Comparison of ENCODE assay signal across 11 cellular contexts in the genomic region with DNA sequence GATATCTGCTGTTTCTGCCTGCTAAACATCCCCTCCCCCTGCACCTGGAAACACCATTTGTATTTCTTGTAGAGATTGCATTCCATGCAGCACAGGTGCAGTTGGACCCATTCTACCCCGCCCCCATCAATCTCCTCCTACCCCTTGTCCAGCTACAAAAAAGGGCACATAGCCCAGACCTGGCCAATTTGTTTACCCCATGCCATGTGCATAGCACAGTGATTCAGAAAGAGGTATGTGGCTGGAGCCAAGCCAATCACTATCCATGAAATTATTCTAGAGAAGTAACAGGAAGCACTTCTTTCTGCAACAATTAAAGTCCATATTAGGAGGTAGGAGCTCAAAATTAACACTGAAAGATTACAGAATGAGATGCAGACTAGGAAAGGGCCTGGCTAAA. TPM values are rescaled to one million over a fixed set of nuclear protein-coding genes. Genes with fewer than 3 reads are reported as not detected.
DNase-seq lines count a peak whose midpoint lies in the region; ATAC-seq and TF ChIP-seq lines count a peak whose summit lies in the region.
"Had no signal": no experiment of that assay in that cellular context is flagged by ENCODE, and none has a peak within 500 bp of the region (broad histone marks: within the 10 kb centered on the region; RNA-seq: fewer than 3 reads in every experiment).

No MANE protein-coding gene starts in this region.

- H3K9me3 ChIP-seq in body of pancreas: no peaks in the 10 kb centered on the region
- no peaks in the 10 kb centered on the region for H3K9me3 ChIP-seq in lung (ENCODE audit: control insufficient read depth in 2 of 2, insufficient read depth in 1 of 2, low read length in 1 of 2)

- H3K4me1 ChIP-seq in body of pancreas (peaks cover 14% of the 10 kb centered on the region), lung (ENCODE audit: control insufficient read depth in 2 of 2, insufficient read depth in 2 of 2, low read length in 2 of 2) (no peaks in the 10 kb centered on the region)

- POLR2A ChIA-PET in T-cell (lab: Charles Lee): no interaction called here

- no peak overlapping the region for H3K4me3 Mint-ChIP-seq in T-cell
- H3K4me3 Mint-ChIP-seq: CD4-positive, CD25-positive, alpha-beta regulatory T cell had no signal

- no peak overlapping the region for H3K4me3 ChIP-seq in body of pancreas
- no peak overlapping the region for H3K4me3 ChIP-seq in lung

- TF ChIP-seq EP300 in Ishikawa (IDR thresholded peaks at IDR 0.05; ENCODE audit: borderline replicate concordance): peak; percentile 92

- ATAC-seq in body of pancreas (peak; percentile 88), lung (ENCODE audit: insufficient read depth, low FRiP score) (no peak), GM21717 (IDR thresholded peaks at IDR 0.05; ENCODE audit: unreplicated experiment) (no peak), T-cell (replicated peaks in 1 of 4) (no peak), GM19452 (IDR thresholded peaks at IDR 0.05; ENCODE audit: unreplicated experiment) (no peak)

- H3K27ac Mint-ChIP-seq in T-cell: no peak overlapping the region

- no peaks in the 10 kb centered on the region for H3K36me3 Mint-ChIP-seq in T-cell
- H3K36me3 Mint-ChIP-seq: CD4-positive, CD25-positive, alpha-beta regulatory T cell had no signal

- DNase-seq in AG08396 (ENCODE audit: low spot score): peak; percentile 66
- peak; percentile 61 to 84 (median 80) for DNase-seq in body of pancreas
- peak; percentile 62 for DNase-seq in lung (ENCODE audit: low spot score)
- DNase-seq in T-cell: no peak
- no peak for DNase-seq in NCI-H1694 treated with DMSO at 0.1 percent for 48 hours (lab: John Stamatoyannopoulos, UW)
- DNase-seq: activated naive CD4-positive, alpha-beta T cell treated with anti-CD3 and anti-CD28 coated beads, Interleukin-2, amount 50 U/mL, for 16 hours; nucleus accumbens had no signal

- CTCF ChIA-PET in T-cell (lab: Charles Lee): interaction anchor here (0.8 to 1.9 kb wide), 3 partner anchors 8 to 270 kb away, joined by 3 to 9 read pairs (median 4); a partner anchor contains a TSS

- H3K36me3 ChIP-seq in body of pancreas (replicated peaks in 1 of 2; ENCODE audit: insufficient read depth in 1 of 2, low read depth in 2 of 2) (no peaks in the 10 kb centered on the region), lung (ENCODE audit: control insufficient read depth in 2 of 2, insufficient read depth in 2 of 2, low read length in 2 of 2) (no peaks in the 10 kb centered on the region)

- no peak for TF ChIP-seq POLR2A in body of pancreas (IDR thresholded peaks at IDR 0.05)

- peaks cover 1 to 10% of the 10 kb centered on the region in 2 donors for H3K27me3 Mint-ChIP-seq in T-cell

- 17 to 43% methylated on average over 1 of the region's 1 CpG for WGBS in body of pancreas, 2 donors
- 0% methylated on average over 1 of the region's 1 CpG for WGBS in lung, 2 donors

- peak; percentile 21; the same call in 1 of the 2 replicates for TF ChIP-seq RAD21 in Ishikawa (IDR thresholded peaks at IDR 0.05; ENCODE audit: low read depth)

- peaks cover 0 to 2% (median 0%) of the 10 kb centered on the region in 3 donors for H3K4me1 Mint-ChIP-seq in T-cell

- no peaks in the 10 kb centered on the region for H3K9me3 Mint-ChIP-seq in T-cell
- H3K9me3 Mint-ChIP-seq: CD4-positive, CD25-positive, alpha-beta regulatory T cell had no signal

- intact Hi-C loops in body of pancreas (cut with DNase I): no loop called here

- H3K27me3 ChIP-seq in body of pancreas (no peaks in the 10 kb centered on the region), lung (ENCODE audit: control insufficient read depth, insufficient read depth) (no peaks in the 10 kb centered on the region)

- H3K27ac ChIP-seq in body of pancreas (peak overlapping the region in 3 of 4 donors; percentile 31 to 69 (median 57)), lung (ENCODE audit: low read depth in 1 of 2, low read length in 1 of 2) (no peak overlapping the region)

- TF ChIP-seq CTCF in body of pancreas (IDR thresholded peaks at IDR 0.05) (no peak), lung (IDR thresholded peaks at IDR 0.05; ENCODE audit: control extremely low read depth, extremely low read depth) (no peak)

TF ChIP-seq in Ishikawa, 13 proteins besides CTCF, POLR2A, EP300 and RAD21:
- TF ChIP-seq TAF1 (IDR thresholded peaks at IDR 0.05; ENCODE audit: low read depth) (no peak), NFIC (IDR thresholded peaks at IDR 0.05) (peak; percentile 94), FOXM1 (IDR thresholded peaks at IDR 0.05; ENCODE audit: borderline replicate concordance, low read depth) (peak; percentile 91), TCF12 (IDR thresholded peaks at IDR 0.05; ENCODE audit: low read depth) (peak; percentile 95), TEAD4 (IDR thresholded peaks at IDR 0.05) (peak; percentile 87)
- TF ChIP-seq, protein P1, sequence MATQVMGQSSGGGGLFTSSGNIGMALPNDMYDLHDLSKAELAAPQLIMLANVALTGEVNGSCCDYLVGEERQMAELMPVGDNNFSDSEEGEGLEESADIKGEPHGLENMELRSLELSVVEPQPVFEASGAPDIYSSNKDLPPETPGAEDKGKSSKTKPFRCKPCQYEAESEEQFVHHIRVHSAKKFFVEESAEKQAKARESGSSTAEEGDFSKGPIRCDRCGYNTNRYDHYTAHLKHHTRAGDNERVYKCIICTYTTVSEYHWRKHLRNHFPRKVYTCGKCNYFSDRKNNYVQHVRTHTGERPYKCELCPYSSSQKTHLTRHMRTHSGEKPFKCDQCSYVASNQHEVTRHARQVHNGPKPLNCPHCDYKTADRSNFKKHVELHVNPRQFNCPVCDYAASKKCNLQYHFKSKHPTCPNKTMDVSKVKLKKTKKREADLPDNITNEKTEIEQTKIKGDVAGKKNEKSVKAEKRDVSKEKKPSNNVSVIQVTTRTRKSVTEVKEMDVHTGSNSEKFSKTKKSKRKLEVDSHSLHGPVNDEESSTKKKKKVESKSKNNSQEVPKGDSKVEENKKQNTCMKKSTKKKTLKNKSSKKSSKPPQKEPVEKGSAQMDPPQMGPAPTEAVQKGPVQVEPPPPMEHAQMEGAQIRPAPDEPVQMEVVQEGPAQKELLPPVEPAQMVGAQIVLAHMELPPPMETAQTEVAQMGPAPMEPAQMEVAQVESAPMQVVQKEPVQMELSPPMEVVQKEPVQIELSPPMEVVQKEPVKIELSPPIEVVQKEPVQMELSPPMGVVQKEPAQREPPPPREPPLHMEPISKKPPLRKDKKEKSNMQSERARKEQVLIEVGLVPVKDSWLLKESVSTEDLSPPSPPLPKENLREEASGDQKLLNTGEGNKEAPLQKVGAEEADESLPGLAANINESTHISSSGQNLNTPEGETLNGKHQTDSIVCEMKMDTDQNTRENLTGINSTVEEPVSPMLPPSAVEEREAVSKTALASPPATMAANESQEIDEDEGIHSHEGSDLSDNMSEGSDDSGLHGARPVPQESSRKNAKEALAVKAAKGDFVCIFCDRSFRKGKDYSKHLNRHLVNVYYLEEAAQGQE (IDR thresholded peaks at IDR 0.05; ENCODE audit: low read depth): no peak
- TF ChIP-seq, protein P2, sequence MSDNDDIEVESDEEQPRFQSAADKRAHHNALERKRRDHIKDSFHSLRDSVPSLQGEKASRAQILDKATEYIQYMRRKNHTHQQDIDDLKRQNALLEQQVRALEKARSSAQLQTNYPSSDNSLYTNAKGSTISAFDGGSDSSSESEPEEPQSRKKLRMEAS (IDR thresholded peaks at IDR 0.05): peak; percentile 92
TF ChIP-seq in Ishikawa: peak in this region for 5.

RNA-seq across cellular contexts. Expression of a gene that starts 20.2 kb away (rescaled TPM):
- total RNA-seq in body of pancreas: 10 to 100 TPM; 15.8 to 20.8 TPM
- total RNA-seq in lung: 10 to 100 TPM; 31.2 to 33.7 TPM
- 10 to 100 TPM in 1 of 2 donors, 1 to 10 TPM in 1; 4.3 to 16.3 TPM for polyA plus RNA-seq in lung
- total RNA-seq in T-cell: 10 to 100 TPM; 13.2 to 27.2 (median 21.8) TPM

Comparison
In these comparisons a context has a peak if more than half of its experiments do, and no peak if none do; other contexts are left out.
1. DNase-seq: peak in AG08396 (single experiment), body of pancreas (4 of 4) and lung (single experiment); none in T-cell (0 of 34) and NCI-H1694 treated with DMSO at 0.1 percent for 48 hours (single experiment).
2. H3K27ac ChIP-seq: peak in body of pancreas (3 of 4); none in lung (0 of 2).